ENCODE assay signal across 10 cellular contexts in the genomic region with DNA sequence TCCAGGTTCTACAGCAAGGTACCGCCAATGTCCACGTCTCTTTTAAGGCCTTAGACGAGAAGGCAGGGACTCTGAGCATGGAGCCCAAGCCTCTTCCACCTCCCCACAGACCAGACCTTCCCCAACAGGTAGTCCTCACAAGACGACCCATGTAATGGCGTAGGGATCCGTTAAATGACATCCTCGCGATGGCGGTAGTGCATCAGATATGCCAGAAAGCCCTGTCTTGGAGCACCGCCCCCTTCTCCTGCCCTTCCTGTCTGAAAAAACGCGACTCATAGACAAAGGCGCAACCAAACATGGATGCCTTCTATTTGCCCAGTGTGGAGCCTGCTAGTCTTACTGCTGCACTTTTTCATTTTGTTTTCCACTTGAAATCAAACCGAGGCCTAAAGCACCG.
DNase-seq lines count a peak whose midpoint lies in the region; ATAC-seq and TF ChIP-seq lines count a peak whose summit lies in the region.
"Had no signal": no experiment of that assay in that cellular context is flagged by ENCODE, and none has a peak within 500 bp of the region (broad histone marks: within the 10 kb centered on the region; RNA-seq: fewer than 3 reads in every experiment).

No MANE protein-coding gene starts in this region.

- 57% methylated on average over 13 of the region's 15 CpGs for WGBS in SK-N-SH (ENCODE audit: low lambda C conversion rate)
- WGBS in prostate gland, result 99% methylated on average over 13 of the region's 15 CpGs

- peak; percentile 78 for TF ChIP-seq RAD21 in SK-N-SH (IDR thresholded peaks at IDR 0.05; ENCODE audit: low read length)

- H4K20me1 ChIP-seq in SK-N-SH (ENCODE audit: insufficient read depth), result no peaks in the 10 kb centered on the region

- H3K9me3 ChIP-seq in SK-N-SH, result no peaks in the 10 kb centered on the region
- H3K9me3 ChIP-seq in prostate gland, result no peaks in the 10 kb centered on the region

- TF ChIP-seq EP300 in SK-N-SH (IDR thresholded peaks at IDR 0.05; ENCODE audit: borderline replicate concordance in 1 of 2, low read depth in 1 of 2, low read length in 1 of 2), result no peak

- H3K4me2 ChIP-seq in SK-N-SH, result peak overlapping the region; percentile 78

- H3K36me3 ChIP-seq in SK-N-SH (replicated peaks in 1 of 2; ENCODE audit: control insufficient read depth in 1 of 2, insufficient read depth in 2 of 2, low read length in 1 of 2) (no peaks in the 10 kb centered on the region), prostate gland (no peaks in the 10 kb centered on the region)

- intact Hi-C loops in prostate gland (cut with DNase I), result no loop called here

- H3F3A ChIP-seq in SK-N-SH (replicated peaks; ENCODE audit: insufficient read depth), result no peaks in the 10 kb centered on the region

- peak; percentile 74 for ATAC-seq in GM19438 (IDR thresholded peaks at IDR 0.05; ENCODE audit: low read depth, unreplicated experiment)

- H3K27me3 ChIP-seq in SK-N-SH (ENCODE audit: insufficient read depth) (no peaks in the 10 kb centered on the region), layer of hippocampus (ENCODE audit: control insufficient read depth, insufficient read depth, low read length) (no peaks in the 10 kb centered on the region), prostate gland (replicated peaks; ENCODE audit: insufficient read depth) (no peaks in the 10 kb centered on the region)

- H2AFZ ChIP-seq in SK-N-SH (ENCODE audit: low read depth), result peak overlapping the region; percentile 79

- H3K27ac ChIP-seq in SK-N-SH (ENCODE audit: low read depth in 2 of 2, low read length in 1 of 2) (peak overlapping the region; percentile 63 to 91; a peak in 3 of 4 replicates), layer of hippocampus (ENCODE audit: low read depth, low read length) (peak overlapping the region; percentile 90), prostate gland (no peak overlapping the region)

- peaks cover 0 to 3% of the 10 kb centered on the region in 2 experiments; a peak in 1 of 4 replicates for H3K4me1 ChIP-seq in SK-N-SH (ENCODE audit: control insufficient read depth in 1 of 2, insufficient read depth in 2 of 2, low read depth in 1 of 2, low read length in 1 of 2)
- H3K4me1 ChIP-seq in prostate gland (replicated peaks), result no peaks in the 10 kb centered on the region

- no peaks in the 10 kb centered on the region for H3K9me2 ChIP-seq in SK-N-SH

- DNase-seq in AG09319 (ENCODE audit: extremely low read depth, low read depth), result no peak
- peak; percentile 63 for DNase-seq in SK-N-SH
- DNase-seq in MV-4-11 (lab: John Stamatoyannopoulos, UW), result no peak
- no peak for DNase-seq in prostate gland (ENCODE audit: low spot score)
- DNase-seq in NCI-H2029 treated with DMSO at 0.1 percent for 48 hours (lab: John Stamatoyannopoulos, UW), result no peak
- DNase-seq in NCI-H510A (lab: John Stamatoyannopoulos, UW), result no peak
- DNase-seq: NCI-H82; stimulated activated CD4-positive, alpha-beta T cell treated with anti-CD3 and anti-CD28 coated beads, Interleukin-4, amount 100 ng/mL, for 1 hour had no signal

- CTCF ChIA-PET in SK-N-SH (lab: Yijun Ruan, JAX), result interaction anchor here (0.9 kb wide), 2 partner anchors 13 to 17 kb away, joined by 3 read pairs; no protein-coding TSS in a partner anchor

- POLR2A ChIA-PET in SK-N-SH (lab: Yijun Ruan, JAX), result no interaction called here

- peak overlapping the region; percentile 62 for H3K9ac ChIP-seq in SK-N-SH

- H3K79me2 ChIP-seq in SK-N-SH (ENCODE audit: insufficient read depth), result no peaks in the 10 kb centered on the region

- TF ChIP-seq POLR2A in prostate gland (IDR thresholded peaks at IDR 0.05), result no peak

- peak; percentile 32 for TF ChIP-seq CTCF in AG09319 (IDR thresholded peaks at IDR 0.05; ENCODE audit: low read depth, low read length)
- TF ChIP-seq CTCF in SK-N-SH (IDR thresholded peaks at IDR 0.05), result peak; percentile 49
- no peak for TF ChIP-seq CTCF in prostate gland (IDR thresholded peaks at IDR 0.05)

- peak overlapping the region; percentile 47 to 59 for H3K4me3 ChIP-seq in SK-N-SH (ENCODE audit: low read depth in 2 of 2, low read length in 1 of 2)
- no peak overlapping the region for H3K4me3 ChIP-seq in prostate gland

TF ChIP-seq in SK-N-SH, 30 proteins besides CTCF, POLR2A, EP300 and RAD21:
- TF ChIP-seq YY1 (IDR thresholded peaks at IDR 0.05; ENCODE audit: low read depth) (peak; percentile 73), CHD2 (IDR thresholded peaks at IDR 0.05; ENCODE audit: low read length, partially characterized antibody) (no peak), ELF1 (IDR thresholded peaks at IDR 0.05) (no peak), SMC3 (IDR thresholded peaks at IDR 0.05; ENCODE audit: low read depth, low read length) (peak; percentile 45), MXI1 (IDR thresholded peaks at IDR 0.05; ENCODE audit: low read depth, low read length) (0 out of 2 replicates have a peak, but pooled peaks have one; percentile 10), NRF1 (IDR thresholded peaks at IDR 0.05; ENCODE audit: low read depth, low read length) (no peak), FOXJ3 (CRISPR knock-in tag; IDR thresholded peaks at IDR 0.05) (no peak), RCOR1 (IDR thresholded peaks at IDR 0.05; ENCODE audit: low read length) (no peak)
- TF ChIP-seq, protein P1, sequence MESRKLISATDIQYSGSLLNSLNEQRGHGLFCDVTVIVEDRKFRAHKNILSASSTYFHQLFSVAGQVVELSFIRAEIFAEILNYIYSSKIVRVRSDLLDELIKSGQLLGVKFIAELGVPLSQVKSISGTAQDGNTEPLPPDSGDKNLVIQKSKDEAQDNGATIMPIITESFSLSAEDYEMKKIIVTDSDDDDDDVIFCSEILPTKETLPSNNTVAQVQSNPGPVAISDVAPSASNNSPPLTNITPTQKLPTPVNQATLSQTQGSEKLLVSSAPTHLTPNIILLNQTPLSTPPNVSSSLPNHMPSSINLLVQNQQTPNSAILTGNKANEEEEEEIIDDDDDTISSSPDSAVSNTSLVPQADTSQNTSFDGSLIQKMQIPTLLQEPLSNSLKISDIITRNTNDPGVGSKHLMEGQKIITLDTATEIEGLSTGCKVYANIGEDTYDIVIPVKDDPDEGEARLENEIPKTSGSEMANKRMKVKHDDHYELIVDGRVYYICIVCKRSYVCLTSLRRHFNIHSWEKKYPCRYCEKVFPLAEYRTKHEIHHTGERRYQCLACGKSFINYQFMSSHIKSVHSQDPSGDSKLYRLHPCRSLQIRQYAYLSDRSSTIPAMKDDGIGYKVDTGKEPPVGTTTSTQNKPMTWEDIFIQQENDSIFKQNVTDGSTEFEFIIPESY (IDR thresholded peaks at IDR 0.05; ENCODE audit: borderline replicate concordance, low read depth), result peak; percentile 72; the same call in 1 of the 2 replicates

Comparison
In these comparisons a context has a peak if more than half of its experiments do, and no peak if none do; other contexts are left out.
1. CTCF ChIP-seq: peak in AG09319 (single experiment) and SK-N-SH (single experiment); none in prostate gland (0 of 4).
2. H3K27ac ChIP-seq: peak in SK-N-SH (2 of 2) and layer of hippocampus (single experiment); none in prostate gland (0 of 2).
3. H3K4me3 ChIP-seq: peak in SK-N-SH (2 of 2); none in prostate gland (0 of 2).